ENCODE assay signal across 8 cellular contexts in genomic region chr5:140563554-140563953, GRCh38.
DNase-seq lines count a peak whose midpoint lies in the region; ATAC-seq and TF ChIP-seq lines count a peak whose summit lies in the region.

No MANE protein-coding gene starts in this region.

- peaks cover 47% of the 10 kb centered on the region for H3K79me2 ChIP-seq in Loucy (ENCODE audit: insufficient read depth, low read length)

- TF ChIP-seq CTCF in Loucy (conservative IDR thresholded peaks at IDR 0.05; ENCODE audit: low read length) (no peak), nephron progenitor cell (IDR thresholded peaks at IDR 0.05) (no peak)

- H3K9ac ChIP-seq in BLaER1 (peak overlapping the region; percentile 78; the same call in 1 of the 2 replicates), Loucy (ENCODE audit: low read depth, low read length, poor library complexity, severe bottlenecking) (peak overlapping the region; percentile 97)

- H4K20me1 ChIP-seq in BLaER1 (no peaks in the 10 kb centered on the region), Loucy (ENCODE audit: insufficient read depth, low read length, poor library complexity, severe bottlenecking) (peaks cover 6% of the 10 kb centered on the region)

- H3K36me3 ChIP-seq in BLaER1 (peaks cover 13% of the 10 kb centered on the region), Loucy (ENCODE audit: insufficient read depth, low read length) (peaks cover 3% of the 10 kb centered on the region; the same call in 1 of the 2 replicates)

- no peaks in the 10 kb centered on the region for H3F3A ChIP-seq in Loucy (ENCODE audit: low read depth)

- peaks cover 59% of the 10 kb centered on the region for H3K4me1 Mint-ChIP-seq in dendritic cell treated with granulocyte-macrophage colony-stimulating factor and Interleukin-4, amounts not matched to agents 40 ng/mL and 50 ng/mL, for 4 days (ENCODE audit: low read depth)
- H3K4me1 Mint-ChIP-seq in nephron progenitor cell: peaks cover 34% of the 10 kb centered on the region

- DNase-seq in nephron progenitor cell: no peak
- no peak for DNase-seq in iPS-NIHi7 (ENCODE audit: extremely low spot score)
- DNase-seq in SW480 (ENCODE audit: low spot score): no peak
- no peak for DNase-seq in HuH-7.5 (ENCODE audit: low spot score)

- ATAC-seq in HG02678 (IDR thresholded peaks at IDR 0.05; ENCODE audit: unreplicated experiment): no peak

- no peaks in the 10 kb centered on the region for H3K9me2 ChIP-seq in Loucy (replicated peaks; ENCODE audit: low read depth, low read length)

- H3K27me3 ChIP-seq in BLaER1: peaks cover 46% of the 10 kb centered on the region
- no peaks in the 10 kb centered on the region for H3K27me3 ChIP-seq in Loucy (ENCODE audit: insufficient read depth, low read length, poor library complexity, severe bottlenecking)

- peaks cover 66% of the 10 kb centered on the region for H3K36me3 Mint-ChIP-seq in dendritic cell treated with granulocyte-macrophage colony-stimulating factor and Interleukin-4, amounts not matched to agents 40 ng/mL and 50 ng/mL, for 4 days (ENCODE audit: low read depth)
- H3K36me3 Mint-ChIP-seq in nephron progenitor cell (ENCODE audit: low read depth): peaks cover 11% of the 10 kb centered on the region

- peak overlapping the region; percentile 97 for H3K27ac Mint-ChIP-seq in dendritic cell treated with granulocyte-macrophage colony-stimulating factor and Interleukin-4, amounts not matched to agents 40 ng/mL and 50 ng/mL, for 4 days
- H3K27ac Mint-ChIP-seq in nephron progenitor cell: peak overlapping the region; percentile 41

- H3K4me1 ChIP-seq in BLaER1: peaks cover 23% of the 10 kb centered on the region
- H3K4me1 ChIP-seq in Loucy (ENCODE audit: insufficient read depth, low read length, poor library complexity, severe bottlenecking): peaks cover 28% of the 10 kb centered on the region

- H3K4me3 Mint-ChIP-seq in dendritic cell treated with granulocyte-macrophage colony-stimulating factor and Interleukin-4, amounts not matched to agents 40 ng/mL and 50 ng/mL, for 4 days: peak overlapping the region; percentile 96
- peak overlapping the region; percentile 94 for H3K4me3 Mint-ChIP-seq in nephron progenitor cell

- H3K4me2 ChIP-seq in BLaER1 (peak overlapping the region; percentile 75), Loucy (ENCODE audit: low read depth, low read length, poor library complexity, severe bottlenecking) (peak overlapping the region; percentile 87)

- H3K9me3 ChIP-seq in BLaER1 (peaks cover 26% of the 10 kb centered on the region), Loucy (ENCODE audit: insufficient read depth, low read depth, low read length) (no peaks in the 10 kb centered on the region)

- no peaks in the 10 kb centered on the region for H3K9me3 Mint-ChIP-seq in dendritic cell treated with granulocyte-macrophage colony-stimulating factor and Interleukin-4, amounts not matched to agents 40 ng/mL and 50 ng/mL, for 4 days
- no peaks in the 10 kb centered on the region for H3K9me3 Mint-ChIP-seq in nephron progenitor cell

- H2AFZ ChIP-seq in Loucy (ENCODE audit: low read length): no peak overlapping the region

- intact Hi-C loops in dendritic cell treated with granulocyte-macrophage colony-stimulating factor and Interleukin-4, amounts not matched to agents 40 ng/mL and 50 ng/mL, for 4 days (cut with micrococcal nuclease): no loop called here

- H3K4me3 ChIP-seq in BLaER1: peak overlapping the region; percentile 66
- H3K4me3 ChIP-seq in Loucy (ENCODE audit: low read length, poor library complexity, severe bottlenecking): peak overlapping the region; percentile 99

- H3K27ac ChIP-seq in BLaER1: peak overlapping the region; percentile 74; the same call in 1 of the 2 replicates

- no peaks in the 10 kb centered on the region for H3K27me3 Mint-ChIP-seq in dendritic cell treated with granulocyte-macrophage colony-stimulating factor and Interleukin-4, amounts not matched to agents 40 ng/mL and 50 ng/mL, for 4 days
- H3K27me3 Mint-ChIP-seq in nephron progenitor cell (ENCODE audit: low read depth, poor library complexity): no peaks in the 10 kb centered on the region
